Comparison of ENCODE assay signal across 20 cellular contexts in genomic region chr18:74791501-74792188, GRCh38.
"Had no signal": no experiment of that assay in that cellular context is flagged by ENCODE, and none has a peak within 500 bp of the region (broad histone marks: within the 10 kb centered on the region; RNA-seq: fewer than 3 reads in every experiment).

No MANE protein-coding gene starts in this region.

- H3K4me3 ChIP-seq: adrenal gland, ascending aorta, gastroesophageal sphincter, tibial artery had no signal

- H3K9ac ChIP-seq: parathyroid adenoma had no signal

- H3K79me2 ChIP-seq: parathyroid adenoma had no signal

- H3K4me1 ChIP-seq: ascending aorta, parathyroid adenoma had no signal

- ATAC-seq: activated T-cell treated with anti-CD3 and anti-CD28 coated beads, Interleukin-2, amount 50 U/mL, for 4 hours; gastroesophageal sphincter; right cardiac atrium; stimulated activated effector memory CD8-positive, alpha-beta T cell treated with anti-CD3 and anti-CD28 coated beads, Interleukin-12 subunit alpha, Interleukin-12 subunit beta, amount 100 ng/mL, for 72 hours; stimulated activated naive CD8-positive, alpha-beta T cell treated with anti-CD3 and anti-CD28 coated beads, Interleukin-15, amount 100 ng/mL, for 72 hours had no signal

- DNase-seq: activated CD4-positive, alpha-beta T cell treated with anti-CD3 and anti-CD28 coated beads for 4 hours; activated CD4-positive, alpha-beta T cell treated with anti-CD3 and anti-CD28 coated beads, Interleukin-2, amount 50 U/mL, for 48 hours; activated CD4-positive, CD25-positive, alpha-beta regulatory T cell; activated CD8-positive, alpha-beta memory T cell treated with anti-CD3 and anti-CD28 coated beads, Interleukin-2, amount 50 U/mL, for 48 hours; activated naive CD4-positive, alpha-beta T cell; activated T-cell treated with anti-CD3 and anti-CD28 coated beads, Interleukin-2, amount 50 U/mL, for 4 hours; adrenal gland; cortex of kidney; head of caudate nucleus; hypothalamus; nucleus accumbens; right cardiac atrium; stimulated activated CD4-positive, alpha-beta T cell treated with anti-CD3 and anti-CD28 coated beads, Interleukin-2, amount 100 ng/mL, for 24 hours; stimulated activated naive CD8-positive, alpha-beta T cell treated with anti-CD3 and anti-CD28 coated beads, Interleukin-15, amount 100 ng/mL, for 72 hours; tibial artery had no signal

- H3K36me3 ChIP-seq: adrenal gland, ascending aorta, tibial artery had no signal

- H2AFZ ChIP-seq: parathyroid adenoma had no signal

- H3K9me3 ChIP-seq: adrenal gland, ascending aorta, gastroesophageal sphincter, tibial artery had no signal

- H3K27me3 ChIP-seq: adrenal gland, ascending aorta, gastroesophageal sphincter, tibial artery had no signal

- H3K27ac ChIP-seq: adrenal gland, ascending aorta, epithelial cell of prostate, gastroesophageal sphincter, parathyroid adenoma, tibial artery had no signal
